In the genomic region with DNA sequence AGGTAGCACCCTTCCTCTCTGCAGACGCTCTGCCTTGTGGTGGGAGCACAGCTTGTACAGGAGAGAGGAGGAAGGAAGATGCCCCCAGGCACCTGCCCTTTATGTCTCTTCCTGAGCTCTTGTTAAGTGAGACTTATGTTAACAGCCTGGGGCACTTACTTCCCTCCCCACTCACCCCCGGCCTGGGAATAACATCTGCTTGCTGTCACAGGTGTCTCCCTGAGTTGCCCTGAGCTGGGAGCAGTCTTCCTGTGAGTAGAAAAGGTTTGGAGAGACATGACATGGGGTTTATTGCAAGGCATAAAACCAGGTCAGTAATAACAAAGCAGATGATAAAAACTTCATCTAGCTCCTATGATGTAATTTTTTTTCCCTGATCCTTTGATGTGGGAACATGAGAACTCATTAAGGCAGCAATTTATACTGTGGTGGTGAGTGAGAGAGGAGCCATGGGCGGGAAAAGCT, we compare ENCODE assay signal across 27 cellular contexts. TPM values are rescaled to one million over a fixed set of nuclear protein-coding genes. Genes with fewer than 3 reads are reported as not detected.
"Had no signal": no experiment of that assay in that cellular context is flagged by ENCODE, and none has a peak within 500 bp of the region (broad histone marks: within the 10 kb centered on the region; RNA-seq: fewer than 3 reads in every experiment).

No MANE protein-coding gene starts in this region.

- H3K4me1 ChIP-seq: psoas muscle had no signal

- H3K9me3 Mint-ChIP-seq: activated naive CD8-positive, alpha-beta T cell treated with anti-CD3 and anti-CD28 coated beads for 36 hours; activated T-helper 17 cell treated with anti-CD3 and anti-CD28 coated beads, Interleukin-2, amount 50 U/mL, for 72 hours; immature natural killer cell; memory B cell had no signal

- H3K4me1 Mint-ChIP-seq: activated CD4-positive, alpha-beta T cell treated with anti-CD3 and anti-CD28 coated beads for 36 hours; activated naive CD8-positive, alpha-beta T cell treated with anti-CD3 and anti-CD28 coated beads for 36 hours; activated T-helper 17 cell treated with anti-CD3 and anti-CD28 coated beads, Interleukin-2, amount 50 U/mL, for 72 hours; immature natural killer cell; memory B cell; naive B cell; stimulated activated naive CD8-positive, alpha-beta T cell treated with anti-CD3 and anti-CD28 coated beads, Interleukin-15, amount 100 ng/mL, for 72 hours had no signal

- DNase-seq: activated CD4-positive, alpha-beta T cell treated with anti-CD3 and anti-CD28 coated beads for 36 hours; activated CD4-positive, alpha-beta T cell treated with anti-CD3 and anti-CD28 coated beads, Interleukin-2, amount 50 U/mL, for 48 hours; activated naive CD4-positive, alpha-beta T cell; activated naive CD8-positive, alpha-beta T cell treated with anti-CD3 and anti-CD28 coated beads for 36 hours; amniotic stem cell; dermis blood vessel endothelial cell; effector memory CD4-positive, alpha-beta T cell; esophagus squamous epithelium; heart right ventricle; immature natural killer cell; mucosa of descending colon; naive B cell; ovary; psoas muscle; right cardiac atrium; small intestine; stimulated activated CD4-positive, alpha-beta T cell treated with anti-CD3 and anti-CD28 coated beads, Interleukin-4, amount 100 ng/mL, for 1 hour; stimulated activated naive CD8-positive, alpha-beta T cell treated with anti-CD3 and anti-CD28 coated beads, Interleukin-15, amount 100 ng/mL, for 72 hours; trophoblast cell; WERI-Rb-1 had no signal

- H3K36me3 Mint-ChIP-seq: activated naive CD8-positive, alpha-beta T cell treated with anti-CD3 and anti-CD28 coated beads for 36 hours; immature natural killer cell; memory B cell; naive B cell had no signal

- H3K36me3 ChIP-seq: cardiac muscle cell, esophagus squamous epithelium, heart right ventricle, ovary, vagina, WERI-Rb-1 had no signal

- ATAC-seq: activated CD4-positive, alpha-beta T cell treated with anti-CD3 and anti-CD28 coated beads for 36 hours; activated T-helper 17 cell treated with anti-CD3 and anti-CD28 coated beads, Interleukin-2, amount 50 U/mL, for 72 hours; heart right ventricle; mucosa of descending colon; psoas muscle; right cardiac atrium; stimulated activated naive CD8-positive, alpha-beta T cell treated with anti-CD3 and anti-CD28 coated beads, Interleukin-15, amount 100 ng/mL, for 72 hours had no signal

- H3K27me3 ChIP-seq: ovary had no signal

- H3K27ac Mint-ChIP-seq: activated CD4-positive, alpha-beta T cell treated with anti-CD3 and anti-CD28 coated beads for 36 hours; activated naive CD8-positive, alpha-beta T cell treated with anti-CD3 and anti-CD28 coated beads for 36 hours; activated T-helper 17 cell treated with anti-CD3 and anti-CD28 coated beads, Interleukin-2, amount 50 U/mL, for 72 hours; immature natural killer cell; memory B cell; naive B cell had no signal

- H3K9me3 ChIP-seq: esophagus squamous epithelium, heart right ventricle, mucosa of descending colon, ovary, psoas muscle, vagina had no signal

- H3K27ac ChIP-seq: cardiac muscle cell, esophagus squamous epithelium, heart right ventricle, ovary, psoas muscle, vagina, WERI-Rb-1 had no signal

- H3K4me3 Mint-ChIP-seq: activated CD4-positive, alpha-beta T cell treated with anti-CD3 and anti-CD28 coated beads for 36 hours; activated naive CD8-positive, alpha-beta T cell treated with anti-CD3 and anti-CD28 coated beads for 36 hours; activated T-helper 17 cell treated with anti-CD3 and anti-CD28 coated beads, Interleukin-2, amount 50 U/mL, for 72 hours; immature natural killer cell; memory B cell; naive B cell; stimulated activated naive CD8-positive, alpha-beta T cell treated with anti-CD3 and anti-CD28 coated beads, Interleukin-15, amount 100 ng/mL, for 72 hours had no signal

- H3K4me3 ChIP-seq: cardiac muscle cell, esophagus squamous epithelium, heart right ventricle, mucosa of descending colon, ovary, psoas muscle, vagina had no signal

RNA-seq across cellular contexts. Expression of a gene that starts 1.9 kb away (rescaled TPM):
- total RNA-seq: activated CD4-positive, alpha-beta T cell treated with anti-CD3 and anti-CD28 coated beads for 36 hours; activated naive CD8-positive, alpha-beta T cell treated with anti-CD3 and anti-CD28 coated beads for 36 hours; activated T-helper 17 cell treated with anti-CD3 and anti-CD28 coated beads, Interleukin-2, amount 50 U/mL, for 72 hours; cardiac muscle cell; chondrocyte; dermis blood vessel endothelial cell; esophagus squamous epithelium; heart right ventricle; liver; psoas muscle; right cardiac atrium; temporal lobe; vagina had no signal

RNA-seq across cellular contexts. Expression of a gene that starts 12.4 kb away (rescaled TPM):
- total RNA-seq: activated CD4-positive, alpha-beta T cell treated with anti-CD3 and anti-CD28 coated beads for 36 hours; activated naive CD8-positive, alpha-beta T cell treated with anti-CD3 and anti-CD28 coated beads for 36 hours had no signal
